In genomic region chr13:70622785-70623184, GRCh38 we compare ENCODE assay signal across 21 cellular contexts.
"Had no signal": no experiment of that assay in that cellular context is flagged by ENCODE, and none has a peak within 500 bp of the region (broad histone marks: within the 10 kb centered on the region; RNA-seq: fewer than 3 reads in every experiment).

No MANE protein-coding gene starts in this region.

- H3K27me3 ChIP-seq: gastroesophageal sphincter, tibial artery had no signal

- H3K36me3 ChIP-seq: gastroesophageal sphincter, tibial artery had no signal

- ATAC-seq: activated T-cell treated with anti-CD3 and anti-CD28 coated beads, Interleukin-2, amount 50 U/mL, for 72 hours; gastroesophageal sphincter had no signal

- H3K4me3 ChIP-seq: coronary artery, gastroesophageal sphincter, tibial artery had no signal

- H3K9me3 ChIP-seq: gastroesophageal sphincter, tibial artery had no signal

- DNase-seq: activated CD4-positive, alpha-beta memory T cell treated with anti-CD3 and anti-CD28 coated beads for 36 hours; activated CD4-positive, alpha-beta T cell treated with anti-CD3 and anti-CD28 coated beads for 48 hours; activated effector memory CD4-positive, alpha-beta T cell treated with Interleukin-2 at 50 U/mL for 16 hours; activated naive CD4-positive, alpha-beta T cell treated with anti-CD3 and anti-CD28 coated beads for 36 hours; activated naive CD8-positive, alpha-beta T cell treated with anti-CD3 and anti-CD28 coated beads, Interleukin-2, amount 10 ng/mL, durations not matched to agents 7 days and 5 days; activated T-cell treated with anti-CD3 and anti-CD28 coated beads, Interleukin-2, amount 50 U/mL, for 72 hours; amygdala; cerebellar nuclear complex; endodermal cell; head of caudate nucleus; hypothalamus; mesendoderm; naive B cell; posterior cingulate gyrus; stimulated activated CD4-positive, alpha-beta T cell treated with anti-CD3 and anti-CD28 coated beads, Interleukin-4, amount 100 ng/mL, for 4 hours; substantia nigra; T-helper 2 cell; tibial artery had no signal

- H3K27ac ChIP-seq: coronary artery, epithelial cell of prostate, gastroesophageal sphincter, tibial artery had no signal

- H3K4me1 ChIP-seq: gastroesophageal sphincter, tibial artery had no signal
